Comparison of ENCODE assay signal across 16 cellular contexts in the genomic region with DNA sequence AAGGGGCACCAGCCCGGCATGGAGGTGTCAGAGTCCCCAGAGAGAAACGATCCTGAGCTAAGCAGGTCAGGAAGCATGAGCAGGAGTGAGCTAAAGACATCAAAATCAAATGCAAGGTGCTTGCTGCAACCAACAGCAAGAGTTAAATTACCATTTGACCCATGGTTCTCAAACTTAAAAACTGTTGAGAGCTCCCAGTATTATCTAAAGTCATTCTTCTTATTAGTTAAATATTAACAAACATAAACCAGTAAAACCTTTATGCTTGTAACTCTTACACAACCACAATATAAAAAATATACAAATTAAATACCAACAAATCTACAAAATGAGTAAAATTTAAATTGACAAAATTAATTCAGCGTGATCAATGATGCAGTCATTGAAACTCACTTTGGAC.
"Had no signal": no experiment of that assay in that cellular context is flagged by ENCODE, and none has a peak within 500 bp of the region (broad histone marks: within the 10 kb centered on the region; RNA-seq: fewer than 3 reads in every experiment).

No MANE protein-coding gene starts in this region.

- H3K79me2 ChIP-seq: parathyroid adenoma had no signal

- H3K4me1 ChIP-seq: parathyroid adenoma had no signal

- H3K9me3 ChIP-seq: esophagus muscularis mucosa, gastroesophageal sphincter, heart left ventricle had no signal

- H3K27me3 ChIP-seq: esophagus muscularis mucosa, gastroesophageal sphincter, heart left ventricle had no signal

- H3K4me3 ChIP-seq: esophagus muscularis mucosa, gastroesophageal sphincter, heart left ventricle had no signal

- H3K27ac ChIP-seq: esophagus muscularis mucosa, gastroesophageal sphincter, heart left ventricle, parathyroid adenoma had no signal

- H2AFZ ChIP-seq: parathyroid adenoma had no signal

- DNase-seq: activated CD4-positive, alpha-beta T cell treated with anti-CD3 and anti-CD28 coated beads for 36 hours; activated gamma-delta T cell; activated T-cell treated with anti-CD3 and anti-CD28 coated beads, Interleukin-2, amount 50 U/mL, for 72 hours; effector CD4-positive, alpha-beta T cell; heart left ventricle; kidney glomerular epithelial cell; natural killer cell; stimulated activated CD4-positive, alpha-beta T cell treated with anti-CD3 and anti-CD28 coated beads, Interleukin-12 subunit alpha, Interleukin-12 subunit beta, amount 100 ng/mL, for 4 hours; stimulated activated CD4-positive, alpha-beta T cell treated with anti-CD3 and anti-CD28 coated beads, Interleukin-1b, Interleukin-23, amount 100 ng/mL, for 48 hours; stimulated activated CD8-positive, alpha-beta memory T cell treated with anti-CD3 and anti-CD28 coated beads, Interleukin-4, amount 100 ng/mL, for 48 hours; stimulated activated naive CD4-positive, alpha-beta T cell; T-helper 17 cell had no signal

- ATAC-seq: activated CD4-positive, alpha-beta T cell treated with anti-CD3 and anti-CD28 coated beads for 36 hours; gastroesophageal sphincter; heart left ventricle; natural killer cell; T-helper 17 cell; WTC11 had no signal

- H3K9ac ChIP-seq: parathyroid adenoma had no signal

- H3K36me3 ChIP-seq: esophagus muscularis mucosa, gastroesophageal sphincter, heart left ventricle had no signal
